2 cellular contexts compared by ENCODE assay signal in the genomic region with DNA sequence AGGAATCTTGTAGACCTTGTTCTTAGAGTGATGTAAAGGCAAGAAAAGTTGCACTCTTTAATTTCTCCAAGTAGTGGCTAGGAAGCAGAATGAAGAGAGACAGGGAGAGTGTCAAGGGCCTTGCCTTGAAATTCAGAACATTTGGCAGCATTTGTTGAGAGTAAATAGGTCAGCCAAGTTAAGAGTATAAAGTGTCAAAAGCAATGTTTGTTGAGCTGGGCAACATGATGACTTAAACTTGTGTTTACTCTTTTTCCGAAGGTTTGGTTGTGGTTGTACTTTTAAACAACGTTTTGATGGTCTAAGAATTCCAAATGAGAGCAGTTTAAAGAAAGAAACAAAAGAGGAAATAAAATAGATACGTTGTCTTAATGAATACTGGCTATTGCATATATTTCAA.
TF ChIP-seq lines count a peak whose summit lies in the region.

No MANE protein-coding gene starts in this region.

TF ChIP-seq in liver, 16 proteins besides CTCF, POLR2A, EP300 and RAD21 (continued from another document):
- TF ChIP-seq, protein P1, sequence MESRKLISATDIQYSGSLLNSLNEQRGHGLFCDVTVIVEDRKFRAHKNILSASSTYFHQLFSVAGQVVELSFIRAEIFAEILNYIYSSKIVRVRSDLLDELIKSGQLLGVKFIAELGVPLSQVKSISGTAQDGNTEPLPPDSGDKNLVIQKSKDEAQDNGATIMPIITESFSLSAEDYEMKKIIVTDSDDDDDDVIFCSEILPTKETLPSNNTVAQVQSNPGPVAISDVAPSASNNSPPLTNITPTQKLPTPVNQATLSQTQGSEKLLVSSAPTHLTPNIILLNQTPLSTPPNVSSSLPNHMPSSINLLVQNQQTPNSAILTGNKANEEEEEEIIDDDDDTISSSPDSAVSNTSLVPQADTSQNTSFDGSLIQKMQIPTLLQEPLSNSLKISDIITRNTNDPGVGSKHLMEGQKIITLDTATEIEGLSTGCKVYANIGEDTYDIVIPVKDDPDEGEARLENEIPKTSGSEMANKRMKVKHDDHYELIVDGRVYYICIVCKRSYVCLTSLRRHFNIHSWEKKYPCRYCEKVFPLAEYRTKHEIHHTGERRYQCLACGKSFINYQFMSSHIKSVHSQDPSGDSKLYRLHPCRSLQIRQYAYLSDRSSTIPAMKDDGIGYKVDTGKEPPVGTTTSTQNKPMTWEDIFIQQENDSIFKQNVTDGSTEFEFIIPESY (IDR thresholded peaks at IDR 0.05): peak; percentile 26
- TF ChIP-seq, protein P2, sequence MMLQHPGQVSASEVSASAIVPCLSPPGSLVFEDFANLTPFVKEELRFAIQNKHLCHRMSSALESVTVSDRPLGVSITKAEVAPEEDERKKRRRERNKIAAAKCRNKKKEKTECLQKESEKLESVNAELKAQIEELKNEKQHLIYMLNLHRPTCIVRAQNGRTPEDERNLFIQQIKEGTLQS (IDR thresholded peaks at IDR 0.05): no peak
- TF ChIP-seq NR2F2 (IDR thresholded peaks at IDR 0.05): no peak
- peak; percentile 66 to 74 for TF ChIP-seq RXRA (IDR thresholded peaks at IDR 0.05)
- no peak for TF ChIP-seq GABPA (IDR thresholded peaks at IDR 0.05 in 1 of 2, conservative IDR thresholded peaks at IDR 0.05 in 1 of 2)
- TF ChIP-seq SP1 (IDR thresholded peaks at IDR 0.05): peak; percentile 45
- peak; percentile 14 to 77 for TF ChIP-seq JUND (IDR thresholded peaks at IDR 0.05)
- TF ChIP-seq HNF4A (conservative IDR thresholded peaks at IDR 0.05): peak; percentile 60 to 73
- TF ChIP-seq, protein P3, sequence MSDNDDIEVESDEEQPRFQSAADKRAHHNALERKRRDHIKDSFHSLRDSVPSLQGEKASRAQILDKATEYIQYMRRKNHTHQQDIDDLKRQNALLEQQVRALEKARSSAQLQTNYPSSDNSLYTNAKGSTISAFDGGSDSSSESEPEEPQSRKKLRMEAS (IDR thresholded peaks at IDR 0.05): peak; percentile 66
- no peak for TF ChIP-seq HNF4G (IDR thresholded peaks at IDR 0.05)
TF ChIP-seq in liver: peak in this region for 9.

TF ChIP-seq in HepG2, 621 proteins besides CTCF, POLR2A, EP300 and RAD21 (continued from another document):
- TF ChIP-seq, protein P4, sequence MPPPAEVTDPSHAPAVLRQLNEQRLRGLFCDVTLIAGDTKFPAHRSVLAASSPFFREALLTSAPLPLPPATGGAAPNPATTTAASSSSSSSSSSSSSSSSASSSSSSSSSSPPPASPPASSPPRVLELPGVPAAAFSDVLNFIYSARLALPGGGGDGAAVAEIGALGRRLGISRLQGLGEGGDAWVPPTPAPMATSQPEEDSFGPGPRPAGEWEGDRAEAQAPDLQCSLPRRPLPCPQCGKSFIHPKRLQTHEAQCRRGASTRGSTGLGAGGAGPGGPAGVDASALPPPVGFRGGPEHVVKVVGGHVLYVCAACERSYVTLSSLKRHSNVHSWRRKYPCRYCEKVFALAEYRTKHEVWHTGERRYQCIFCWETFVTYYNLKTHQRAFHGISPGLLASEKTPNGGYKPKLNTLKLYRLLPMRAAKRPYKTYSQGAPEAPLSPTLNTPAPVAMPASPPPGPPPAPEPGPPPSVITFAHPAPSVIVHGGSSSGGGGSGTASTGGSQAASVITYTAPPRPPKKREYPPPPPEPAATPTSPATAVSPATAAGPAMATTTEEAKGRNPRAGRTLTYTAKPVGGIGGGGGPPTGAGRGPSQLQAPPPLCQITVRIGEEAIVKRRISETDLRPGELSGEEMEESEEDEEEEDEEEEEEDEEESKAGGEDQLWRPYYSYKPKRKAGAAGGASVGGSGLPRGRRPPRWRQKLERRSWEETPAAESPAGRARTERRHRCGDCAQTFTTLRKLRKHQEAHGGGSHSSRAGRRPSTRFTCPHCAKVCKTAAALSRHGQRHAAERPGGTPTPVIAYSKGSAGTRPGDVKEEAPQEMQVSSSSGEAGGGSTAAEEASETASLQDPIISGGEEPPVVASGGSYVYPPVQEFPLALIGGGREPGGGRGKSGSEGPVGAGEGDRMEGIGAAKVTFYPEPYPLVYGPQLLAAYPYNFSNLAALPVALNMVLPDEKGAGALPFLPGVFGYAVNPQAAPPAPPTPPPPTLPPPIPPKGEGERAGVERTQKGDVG (CRISPR knock-in tag; IDR thresholded peaks at IDR 0.05; ENCODE audit: borderline replicate concordance): no peak
- TF ChIP-seq, protein P5, sequence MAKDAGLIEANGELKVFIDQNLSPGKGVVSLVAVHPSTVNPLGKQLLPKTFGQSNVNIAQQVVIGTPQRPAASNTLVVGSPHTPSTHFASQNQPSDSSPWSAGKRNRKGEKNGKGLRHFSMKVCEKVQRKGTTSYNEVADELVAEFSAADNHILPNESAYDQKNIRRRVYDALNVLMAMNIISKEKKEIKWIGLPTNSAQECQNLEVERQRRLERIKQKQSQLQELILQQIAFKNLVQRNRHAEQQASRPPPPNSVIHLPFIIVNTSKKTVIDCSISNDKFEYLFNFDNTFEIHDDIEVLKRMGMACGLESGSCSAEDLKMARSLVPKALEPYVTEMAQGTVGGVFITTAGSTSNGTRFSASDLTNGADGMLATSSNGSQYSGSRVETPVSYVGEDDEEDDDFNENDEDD (CRISPR knock-in tag; IDR thresholded peaks at IDR 0.05; ENCODE audit: borderline replicate concordance): no peak
- no peak for TF ChIP-seq CHCHD3 (CRISPR knock-in tag; IDR thresholded peaks at IDR 0.05)
- TF ChIP-seq, protein P6, sequence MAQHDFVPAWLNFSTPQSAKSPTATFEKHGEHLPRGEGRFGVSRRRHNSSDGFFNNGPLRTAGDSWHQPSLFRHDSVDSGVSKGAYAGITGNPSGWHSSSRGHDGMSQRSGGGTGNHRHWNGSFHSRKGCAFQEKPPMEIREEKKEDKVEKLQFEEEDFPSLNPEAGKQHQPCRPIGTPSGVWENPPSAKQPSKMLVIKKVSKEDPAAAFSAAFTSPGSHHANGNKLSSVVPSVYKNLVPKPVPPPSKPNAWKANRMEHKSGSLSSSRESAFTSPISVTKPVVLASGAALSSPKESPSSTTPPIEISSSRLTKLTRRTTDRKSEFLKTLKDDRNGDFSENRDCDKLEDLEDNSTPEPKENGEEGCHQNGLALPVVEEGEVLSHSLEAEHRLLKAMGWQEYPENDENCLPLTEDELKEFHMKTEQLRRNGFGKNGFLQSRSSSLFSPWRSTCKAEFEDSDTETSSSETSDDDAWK (CRISPR knock-in tag; IDR thresholded peaks at IDR 0.05): no peak
- TF ChIP-seq KDM2A (CRISPR knock-in tag; IDR thresholded peaks at IDR 0.05; ENCODE audit: borderline replicate concordance, low read depth): no peak
- TF ChIP-seq HDAC1 (CRISPR knock-in tag; IDR thresholded peaks at IDR 0.05): no peak
- TF ChIP-seq ZNF205 (CRISPR knock-in tag; IDR thresholded peaks at IDR 0.05): no peak
- no peak for TF ChIP-seq ZNF343 (CRISPR knock-in tag; IDR thresholded peaks at IDR 0.05)
- TF ChIP-seq, protein P7, sequence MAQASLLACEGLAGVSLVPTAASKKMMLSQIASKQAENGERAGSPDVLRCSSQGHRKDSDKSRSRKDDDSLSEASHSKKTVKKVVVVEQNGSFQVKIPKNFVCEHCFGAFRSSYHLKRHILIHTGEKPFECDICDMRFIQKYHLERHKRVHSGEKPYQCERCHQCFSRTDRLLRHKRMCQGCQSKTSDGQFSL (CRISPR knock-in tag; IDR thresholded peaks at IDR 0.05): no peak
TF ChIP-seq in HepG2: peak in this region for 0.
